In the genomic region with DNA sequence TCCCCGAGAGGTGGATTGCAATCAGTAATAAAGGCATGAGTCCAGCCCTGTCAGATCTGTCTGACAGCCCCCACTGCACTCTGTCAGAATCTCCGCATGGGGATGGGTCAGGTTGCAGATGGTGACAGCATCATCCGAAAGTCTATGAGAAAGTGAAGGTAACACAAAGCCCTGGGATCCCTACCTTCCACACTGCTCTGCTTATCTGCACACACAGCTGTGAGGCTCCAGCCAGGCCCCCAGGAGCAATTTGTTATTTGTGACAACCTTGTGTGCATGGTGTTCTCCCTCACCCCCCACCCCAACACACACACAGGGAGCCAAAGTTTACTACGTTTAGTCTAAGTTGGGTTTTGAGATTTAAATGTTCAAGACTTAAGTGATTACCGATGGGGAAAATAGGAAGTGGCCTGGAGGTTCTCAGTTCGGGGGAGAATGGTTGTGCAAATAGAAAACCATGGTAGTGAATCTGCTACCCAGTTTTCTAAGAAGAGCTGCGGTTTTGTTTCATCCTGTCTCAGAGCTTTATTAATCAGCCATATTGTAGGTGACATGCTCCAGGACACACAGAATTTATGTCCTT, we compare ENCODE assay signal across 9 cellular contexts.
A peak's percentile ranks its signal among the peaks of the same experiment; 100 is the strongest.
DNase-seq lines count a peak whose midpoint lies in the region; ATAC-seq, FAIRE-seq and TF ChIP-seq lines count a peak whose summit lies in the region.
"Had no signal": no experiment of that assay in that cellular context is flagged by ENCODE, and none has a peak within 500 bp of the region (broad histone marks: within the 10 kb centered on the region; RNA-seq: fewer than 3 reads in every experiment).

No MANE protein-coding gene starts in this region.

- peak; percentile 89 for FAIRE-seq in GM18507 (lab: Jason Lieb, UNC)
- FAIRE-seq: TTC549 had no signal

- whole genome bisulfite sequencing in psoas muscle, 3 donors, result 52 to 55% (median 54%) methylated on average over 7 of the region's 7 CpGs

- H3K4me3 ChIP-seq in psoas muscle (no peak overlapping the region), tibial artery (no peak overlapping the region)

- no peaks in the 10 kb centered on the region for H3K27me3 Mint-ChIP-seq in central memory CD8-positive, alpha-beta T cell

- peak overlapping the region; percentile 87 for H3K27ac Mint-ChIP-seq in central memory CD8-positive, alpha-beta T cell (ENCODE audit: low read depth)

- peaks cover 20% of the 10 kb centered on the region for H3K4me1 Mint-ChIP-seq in central memory CD8-positive, alpha-beta T cell

- DNase-seq in GM18507 (ENCODE audit: extremely low spot score, insufficient read length, low read depth) (peak; percentile 23), KG1 (lab: John Stamatoyannopoulos, UW) (peak; percentile 49), NCI-H446 treated with DMSO at 0.1 percent for 48 hours (lab: John Stamatoyannopoulos, UW) (no peak), psoas muscle (no peak), midbrain (lab: John Stamatoyannopoulos, UW) (no peak), tibial artery (no peak)
- no peak for DNase-seq in central memory CD8-positive, alpha-beta T cell (ENCODE audit: low spot score in 2 of 2)

- no peaks in the 10 kb centered on the region for H3K9me3 Mint-ChIP-seq in central memory CD8-positive, alpha-beta T cell

- H3K4me1 ChIP-seq in psoas muscle (no peaks in the 10 kb centered on the region), tibial artery (no peaks in the 10 kb centered on the region)

- H3K36me3 ChIP-seq in psoas muscle (ENCODE audit: insufficient read depth in 1 of 2, low read depth in 1 of 2) (no peaks in the 10 kb centered on the region), tibial artery (no peaks in the 10 kb centered on the region)

- H3K27me3 ChIP-seq in psoas muscle (ENCODE audit: insufficient read depth in 3 of 3, low read length in 2 of 3) (no peaks in the 10 kb centered on the region), tibial artery (no peaks in the 10 kb centered on the region)

- no peaks in the 10 kb centered on the region for H3K9me3 ChIP-seq in psoas muscle
- no peaks in the 10 kb centered on the region for H3K9me3 ChIP-seq in tibial artery

- H3K27ac ChIP-seq in psoas muscle, result no peak overlapping the region
- no peak overlapping the region for H3K27ac ChIP-seq in tibial artery

- peak overlapping the region; percentile 72 for H3K4me3 Mint-ChIP-seq in central memory CD8-positive, alpha-beta T cell

- intact Hi-C loops in psoas muscle (cut with DNase I) (no loop called here), tibial artery (cut with DNase I; ENCODE audit: low total_unique reads) (no loop called here)

- peak; percentile 74 for ATAC-seq in GM21528 (IDR thresholded peaks at IDR 0.05; ENCODE audit: low FRiP score, unreplicated experiment)
- peak; percentile 53 for ATAC-seq in central memory CD8-positive, alpha-beta T cell (replicated peaks; ENCODE audit: extremely low read depth, poor library complexity, severe bottlenecking)
- no peak for ATAC-seq in psoas muscle

- H3K36me3 Mint-ChIP-seq in central memory CD8-positive, alpha-beta T cell (ENCODE audit: insufficient read depth), result peaks cover 2% of the 10 kb centered on the region

- no peak for TF ChIP-seq CTCF in psoas muscle (IDR thresholded peaks at IDR 0.05)
- TF ChIP-seq CTCF in tibial artery (IDR thresholded peaks at IDR 0.05), result no peak

Comparison
In these comparisons a context has a peak if more than half of its experiments do, and no peak if none do; other contexts are left out.
1. DNase-seq: peak in GM18507 (single experiment) and KG1 (single experiment); none in central memory CD8-positive, alpha-beta T cell (0 of 2), NCI-H446 treated with DMSO at 0.1 percent for 48 hours (single experiment), psoas muscle (0 of 2), midbrain (single experiment) and tibial artery (0 of 2).
2. ATAC-seq: peak in GM21528 (single experiment) and central memory CD8-positive, alpha-beta T cell (single experiment); none in psoas muscle (0 of 4).